11 cellular contexts compared by ENCODE assay signal in genomic region chr16:820009-820408, GRCh38. TPM values are rescaled to one million over a fixed set of nuclear protein-coding genes. Genes with fewer than 3 reads are reported as not detected.
"Had no signal": no experiment of that assay in that cellular context is flagged by ENCODE, and none has a peak within 500 bp of the region (broad histone marks: within the 10 kb centered on the region; RNA-seq: fewer than 3 reads in every experiment).

No MANE protein-coding gene starts in this region.

RNA-seq across cellular contexts. Expression of gene GNG13, which starts 19.5 kb away (rescaled TPM):
- total RNA-seq: activated CD8-positive, alpha-beta T cell treated with anti-CD3 and anti-CD28 coated beads for 36 hours; activated naive CD4-positive, alpha-beta T cell treated with anti-CD3 and anti-CD28 coated beads for 36 hours; activated naive CD4-positive, alpha-beta T cell treated with anti-CD3 and anti-CD28 coated beads, Interleukin-2, amount 50 U/mL, for 72 hours; aorta; cerebellum; MCF 10A; OCI-LY7; PC-9; Right ventricle myocardium inferior; SK-MEL-5; WTC11 had no signal
- polyA plus RNA-seq: aorta had no signal

RNA-seq across cellular contexts. Expression of gene MSLN, which starts 59.5 kb away (rescaled TPM):
- total RNA-seq: activated CD8-positive, alpha-beta T cell treated with anti-CD3 and anti-CD28 coated beads for 36 hours; activated naive CD4-positive, alpha-beta T cell treated with anti-CD3 and anti-CD28 coated beads for 36 hours; activated naive CD4-positive, alpha-beta T cell treated with anti-CD3 and anti-CD28 coated beads, Interleukin-2, amount 50 U/mL, for 72 hours; cerebellum; SK-MEL-5 had no signal
